ENCODE assay signal across 8 cellular contexts in genomic region chr7:47979832-47980181, GRCh38. TPM values are rescaled to one million over a fixed set of nuclear protein-coding genes. Genes with fewer than 3 reads are reported as not detected.
DNase-seq lines count a peak whose midpoint lies in the region; ATAC-seq and TF ChIP-seq lines count a peak whose summit lies in the region.

No MANE protein-coding gene starts in this region.

- H4K20me1 ChIP-seq in DOHH2 (ENCODE audit: control insufficient read depth, insufficient read depth, low read depth, low read length): no peaks in the 10 kb centered on the region

- ATAC-seq in GM19351 (IDR thresholded peaks at IDR 0.05; ENCODE audit: unreplicated experiment): no peak
- ATAC-seq in HG03159 (IDR thresholded peaks at IDR 0.05; ENCODE audit: unreplicated experiment): no peak
- no peak for ATAC-seq in GM21390 (IDR thresholded peaks at IDR 0.05; ENCODE audit: unreplicated experiment)

- H3K4me3 ChIP-seq in DOHH2 (ENCODE audit: low read length): peak overlapping the region; percentile 76
- peak overlapping the region; percentile 77 for H3K4me3 ChIP-seq in epithelial cell of proximal tubule (ENCODE audit: low read depth, low read length)
- no peak overlapping the region for H3K4me3 ChIP-seq in trophoblast cell (ENCODE audit: low read depth, low read length)

- peak overlapping the region; percentile 68 for H4K8ac ChIP-seq in trophoblast cell (ENCODE audit: low read depth, low read length)

- H3K9ac ChIP-seq in trophoblast cell (ENCODE audit: low read length): no peak overlapping the region

- no peak overlapping the region for H3K14ac ChIP-seq in trophoblast cell (ENCODE audit: low read length)

- H3K9me3 ChIP-seq in DOHH2 (ENCODE audit: control insufficient read depth, insufficient read depth, low read length): no peaks in the 10 kb centered on the region
- H3K9me3 ChIP-seq in trophoblast cell (ENCODE audit: insufficient read depth, low read depth, low read length): no peaks in the 10 kb centered on the region

- H3K27me3 ChIP-seq in DOHH2 (ENCODE audit: control insufficient read depth, low read length) (no peaks in the 10 kb centered on the region), trophoblast cell (ENCODE audit: insufficient read depth, low read length) (no peaks in the 10 kb centered on the region)

- H3K79me1 ChIP-seq in trophoblast cell (ENCODE audit: low read length): peaks cover 2% of the 10 kb centered on the region

- peaks cover 40% of the 10 kb centered on the region for H3K36me3 ChIP-seq in DOHH2 (ENCODE audit: control insufficient read depth, low read length)
- H3K36me3 ChIP-seq in trophoblast cell (ENCODE audit: control insufficient read depth in 1 of 2, insufficient read depth in 2 of 2, low read length in 2 of 2): peaks cover 11 to 26% of the 10 kb centered on the region in 2 experiments

- TF ChIP-seq CTCF in DOHH2 (IDR thresholded peaks at IDR 0.05; ENCODE audit: low read depth, low read length, poor library complexity, severe bottlenecking): no peak
- TF ChIP-seq CTCF in RWPE1 (conservative IDR thresholded peaks at IDR 0.05; ENCODE audit: low read depth): no peak
- no peak for TF ChIP-seq CTCF in epithelial cell of proximal tubule (conservative IDR thresholded peaks at IDR 0.05; ENCODE audit: low read depth, low read length)

- H2AFZ ChIP-seq in trophoblast cell (ENCODE audit: insufficient read depth, low read length, poor library complexity): no peak overlapping the region

- H2AK5ac ChIP-seq in trophoblast cell (ENCODE audit: low read length): no peak overlapping the region

- H3F3A ChIP-seq in DOHH2 (ENCODE audit: control insufficient read depth, insufficient read depth): peaks cover 18% of the 10 kb centered on the region

- H2BK5ac ChIP-seq in trophoblast cell (ENCODE audit: low read depth, low read length, poor library complexity): no peak overlapping the region

- POLR2A ChIA-PET in RWPE1 (lab: Yijun Ruan, JAX; ENCODE audit: low non-redundant PET): no interaction called here

- H3K18ac ChIP-seq in trophoblast cell (ENCODE audit: low read length): no peak overlapping the region

- H3K4me1 ChIP-seq in DOHH2 (ENCODE audit: control insufficient read depth, low read length): peaks cover 17% of the 10 kb centered on the region
- H3K4me1 ChIP-seq in trophoblast cell (ENCODE audit: control insufficient read depth in 1 of 2, insufficient read depth in 2 of 2, low read length in 2 of 2): peaks cover 0 to 3% of the 10 kb centered on the region in 2 experiments

- H4K12ac ChIP-seq in trophoblast cell (ENCODE audit: low read depth, low read length): no peak overlapping the region

- peak overlapping the region; percentile 69 for H3K27ac ChIP-seq in DOHH2 (ENCODE audit: low read depth, low read length)
- H3K27ac ChIP-seq in RWPE1: peak overlapping the region; percentile 91
- H3K27ac ChIP-seq in trophoblast cell (ENCODE audit: low read depth, low read length): no peak overlapping the region

- WGBS in trophoblast cell (ENCODE audit: extremely low coverage, insufficient coverage, insufficient read length): no CpG with 5 or more reads among the region's 7 CpGs

- H3K4me2 ChIP-seq in DOHH2 (ENCODE audit: low read length) (peak overlapping the region; percentile 67), trophoblast cell (ENCODE audit: low read length) (peak overlapping the region; percentile 79)

- no peak overlapping the region for H2BK12ac ChIP-seq in trophoblast cell (ENCODE audit: low read length)

- CTCF ChIA-PET in RWPE1 (lab: Yijun Ruan, JAX): interaction anchor here (0.8 kb wide), 1 partner anchor 9 kb away, joined by 3 read pairs; no protein-coding TSS in a partner anchor

- H3K23ac ChIP-seq in trophoblast cell (ENCODE audit: low read length): no peak overlapping the region

- DNase-seq in RWPE1 (ENCODE audit: low spot score) (no peak), epithelial cell of proximal tubule (ENCODE audit: low read depth) (no peak), trophoblast cell (no peak), pons (ENCODE audit: low spot score) (no peak)

- H4K91ac ChIP-seq in trophoblast cell (ENCODE audit: low read depth, low read length): no peak overlapping the region

- no peak overlapping the region for H3K4ac ChIP-seq in trophoblast cell (ENCODE audit: low read depth, low read length)

- no peak overlapping the region for H2BK120ac ChIP-seq in trophoblast cell (ENCODE audit: insufficient read depth, low read length, poor library complexity)

- H3K79me2 ChIP-seq in DOHH2 (ENCODE audit: control insufficient read depth, low read length) (peaks cover 22% of the 10 kb centered on the region), trophoblast cell (ENCODE audit: control insufficient read depth, insufficient read depth, low read length, poor library complexity) (peaks cover 2% of the 10 kb centered on the region)

- H3K9me2 ChIP-seq in DOHH2 (replicated peaks; ENCODE audit: control insufficient read depth, low read length): no peaks in the 10 kb centered on the region

RNA-seq across cellular contexts. Expression of gene HUS1, which starts 0.4 kb away (rescaled TPM):
- 10.3 and 17.1 TPM in 2 replicates for total RNA-seq in epithelial cell of proximal tubule
- 19.5 and 19.6 TPM in 2 replicates for polyA plus RNA-seq in trophoblast cell (2013)

RNA-seq across cellular contexts. Expression of gene PKD1L1, which starts 31.5 kb away (rescaled TPM):
- total RNA-seq in epithelial cell of proximal tubule: under 0.01 TPM in 1 of 2 replicates, not detected in the other
- polyA plus RNA-seq in trophoblast cell (2013): 0.07 and 0.15 TPM in 2 replicates

RNA-seq across cellular contexts. Expression of gene SUN3, which starts 49.1 kb away (rescaled TPM):
- total RNA-seq in epithelial cell of proximal tubule: 0.43 TPM in 1 of 2 replicates, not detected in the other
- polyA plus RNA-seq in trophoblast cell (2013): 4.0 and 4.8 TPM in 2 replicates

RNA-seq across cellular contexts. Expression of gene C7orf57, which starts 55.5 kb away (rescaled TPM):
- 0.22 TPM in 1 of 2 replicates, not detected in the other for total RNA-seq in epithelial cell of proximal tubule
- 0.22 and 0.25 TPM in 2 replicates for polyA plus RNA-seq in trophoblast cell (2013)
